ENCODE assay signal across 11 cellular contexts in the genomic region with DNA sequence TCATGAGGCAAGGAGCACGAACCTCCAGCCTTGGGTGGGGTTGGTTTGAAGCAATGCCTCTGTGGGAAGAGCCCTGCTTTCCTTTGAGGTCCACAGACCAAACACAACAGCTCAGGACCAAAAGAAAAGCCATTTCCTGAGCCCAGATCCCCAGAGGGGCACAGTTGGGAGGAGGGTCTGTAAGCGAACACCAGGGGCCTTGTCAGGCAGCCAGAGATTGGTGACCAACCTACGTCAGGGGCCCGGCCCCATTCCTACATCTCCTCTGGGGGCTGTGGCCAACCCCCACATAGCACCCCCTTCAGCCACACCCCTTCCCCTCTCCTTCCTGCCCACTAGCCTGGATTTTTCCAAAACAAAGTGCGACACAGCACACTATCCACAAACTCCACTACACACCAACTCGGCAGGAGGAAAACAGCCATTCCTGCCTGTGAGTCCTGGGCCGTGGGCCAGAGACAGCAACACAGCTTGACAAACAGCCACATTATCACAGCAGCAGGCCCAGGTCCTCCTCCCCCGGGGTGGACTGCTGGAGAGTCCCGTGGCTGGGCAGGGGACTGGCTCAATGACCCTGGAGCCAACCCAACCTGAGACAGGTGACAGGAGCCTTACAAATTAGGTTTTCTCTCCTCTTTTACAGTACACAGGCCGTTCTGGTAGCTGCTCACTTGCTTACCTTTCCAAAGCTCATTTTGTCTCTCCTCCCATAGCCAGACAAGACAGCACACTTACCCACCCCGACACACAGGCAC.
DNase-seq lines count a peak whose midpoint lies in the region; TF ChIP-seq lines count a peak whose summit lies in the region.
"Had no signal": no experiment of that assay in that cellular context is flagged by ENCODE, and none has a peak within 500 bp of the region (broad histone marks: within the 10 kb centered on the region; RNA-seq: fewer than 3 reads in every experiment).

No MANE protein-coding gene starts in this region.

- H3K27me3 ChIP-seq in AG04450 (ENCODE audit: control insufficient read depth, insufficient read depth, low read length), result no peaks in the 10 kb centered on the region
- H3K27me3 ChIP-seq in left ventricle myocardium inferior (ENCODE audit: low read depth), result no peaks in the 10 kb centered on the region
- H3K27me3 ChIP-seq in parathyroid adenoma (ENCODE audit: control insufficient read depth, insufficient read depth, low read length), result no peaks in the 10 kb centered on the region

- CTCF ChIA-PET in AG04450 (lab: Charles Lee), result interaction anchor here (1.0 to 2.3 kb wide), 2 partner anchors 17 to 29 kb away, joined by 3 to 8 read pairs; no protein-coding TSS in a partner anchor

- H3K4me1 ChIP-seq in left ventricle myocardium inferior (peaks cover 100% of the 10 kb centered on the region), parathyroid adenoma (peaks cover 11% of the 10 kb centered on the region)

- no peak overlapping the region for H2AFZ ChIP-seq in parathyroid adenoma

- H3K4me3 ChIP-seq in AG04450 (ENCODE audit: low read depth, low read length) (no peak overlapping the region), left ventricle myocardium inferior (peak overlapping the region; percentile 54), parathyroid adenoma (ENCODE audit: low read depth, low read length) (no peak overlapping the region)

- TF ChIP-seq CTCF in AG04450 (IDR thresholded peaks at IDR 0.05; ENCODE audit: low read depth, low read length) (no peak), left ventricle myocardium inferior (IDR thresholded peaks at IDR 0.05; ENCODE audit: borderline replicate concordance) (no peak), parathyroid adenoma (IDR thresholded peaks at IDR 0.05) (no peak)

- peaks cover 3% of the 10 kb centered on the region for H3K79me2 ChIP-seq in parathyroid adenoma

- H3K27ac ChIP-seq in AG04450 (ENCODE audit: low read depth, low read length) (peak overlapping the region; percentile 93), left ventricle myocardium inferior (replicated peaks) (peak overlapping the region; percentile 95), parathyroid adenoma (peak overlapping the region; percentile 58)

- no peak overlapping the region for H3K9ac ChIP-seq in parathyroid adenoma

- POLR2A ChIA-PET in AG04450 (lab: Yijun Ruan, JAX), result interaction anchor here (1.2 kb wide), 1 partner anchor 62 kb away, joined by 3 read pairs; no protein-coding TSS in a partner anchor

- DNase-seq in AG04450 (ENCODE audit: low read depth, low spot score), result no peak
- peak in 38 of 58 donors; percentile 9 to 78 (median 46) for DNase-seq in anterior cingulate cortex (lab: John Stamatoyannopoulos, UW)
- peak; percentile 88 for DNase-seq in left ventricle myocardium inferior
- DNase-seq in DMS153 (lab: John Stamatoyannopoulos, UW), result no peak
- DNase-seq in activated CD8-positive, alpha-beta memory T cell treated with anti-CD3 and anti-CD28 coated beads for 24 hours, result no peak
- DNase-seq in DMS153 treated with DMSO at 0.1 percent for 48 hours (lab: John Stamatoyannopoulos, UW; ENCODE audit: unreplicated experiment), result no peak
- DNase-seq in stimulated activated CD4-positive, alpha-beta T cell treated with anti-CD3 and anti-CD28 coated beads, Interleukin-2, amount 100 ng/mL, for 48 hours, result no peak
- DNase-seq: activated naive CD4-positive, alpha-beta T cell treated with anti-CD3 and anti-CD28 coated beads, Interleukin-2, amount 50 U/mL, for 16 hours; AML-193; NCI-H1417 had no signal

- intact Hi-C loops in left ventricle myocardium inferior (cut with micrococcal nuclease), result no loop called here

- H3K36me3 ChIP-seq in left ventricle myocardium inferior (peaks cover 40% of the 10 kb centered on the region), parathyroid adenoma (ENCODE audit: control insufficient read depth, insufficient read depth, low read length) (no peaks in the 10 kb centered on the region)

- H3K9me3 ChIP-seq in AG04450 (ENCODE audit: control insufficient read depth, insufficient read depth, low read length) (no peaks in the 10 kb centered on the region), left ventricle myocardium inferior (replicated peaks) (no peaks in the 10 kb centered on the region), parathyroid adenoma (ENCODE audit: control insufficient read depth, low read length) (no peaks in the 10 kb centered on the region)

- no peak overlapping the region for H3K4me2 ChIP-seq in parathyroid adenoma (ENCODE audit: low read length)

Comparison
In these comparisons a context has a peak if more than half of its experiments do, and no peak if none do; other contexts are left out.
1. DNase-seq: peak in anterior cingulate cortex (38 of 58) and left ventricle myocardium inferior (single experiment); none in AG04450 (single experiment), DMS153 (single experiment), activated CD8-positive, alpha-beta memory T cell treated with anti-CD3 and anti-CD28 coated beads for 24 hours (single experiment), DMS153 treated with DMSO at 0.1 percent for 48 hours (single experiment) and stimulated activated CD4-positive, alpha-beta T cell treated with anti-CD3 and anti-CD28 coated beads, Interleukin-2, amount 100 ng/mL, for 48 hours (0 of 2).
2. Peak in every context shown above with its lines, with median percentiles within 50 percentile points of each other: H3K27ac ChIP-seq.